11 cellular contexts compared by ENCODE assay signal in genomic region chr11:58243954-58244353, GRCh38. TPM values are rescaled to one million over a fixed set of nuclear protein-coding genes. Genes with fewer than 3 reads are reported as not detected.
"Had no signal": no experiment of that assay in that cellular context is flagged by ENCODE, and none has a peak within 500 bp of the region (broad histone marks: within the 10 kb centered on the region; RNA-seq: fewer than 3 reads in every experiment).

No MANE protein-coding gene starts in this region.

- H3K27ac Mint-ChIP-seq: IgD-negative memory B cell had no signal

- H3K27ac ChIP-seq: HL-60, KMS-11 had no signal

- H3K4me1 Mint-ChIP-seq: IgD-negative memory B cell had no signal

- H3K4me3 ChIP-seq: K562 had no signal

- H3K4me3 Mint-ChIP-seq: IgD-negative memory B cell had no signal

- DNase-seq: IMR-90, KBM-7, KG1 had no signal

- H3K4me2 ChIP-seq: KMS-11 had no signal

- FAIRE-seq: HepG2, HTR-8/SVneo, K562 had no signal

- ATAC-seq: HepG2, K562 had no signal

RNA-seq across cellular contexts. Expression of gene OR10Q1, which starts 15.2 kb away (rescaled TPM):
- total RNA-seq: HepG2, HT-29, HT1080, IMR-90, K562 had no signal
- polyA plus RNA-seq: IgD-negative memory B cell, K562 had no signal

RNA-seq across cellular contexts. Expression of gene OR10W1, which starts 24.1 kb away (rescaled TPM):
- total RNA-seq: HepG2, HT-29, HT1080, IMR-90, K562 had no signal
- polyA plus RNA-seq: HepG2, IgD-negative memory B cell, IMR-90, K562 had no signal

RNA-seq across cellular contexts. Expression of gene OR1S1, which starts 31.4 kb away (rescaled TPM):
- total RNA-seq: HepG2, HT-29, HT1080, IMR-90, K562 had no signal
- polyA plus RNA-seq: HepG2, IgD-negative memory B cell, IMR-90, K562 had no signal

RNA-seq across cellular contexts. Expression of gene OR1S2, which starts 40.0 kb away (rescaled TPM):
- total RNA-seq: HepG2, HT-29, HT1080, IMR-90, K562 had no signal
- polyA plus RNA-seq: HepG2, IgD-negative memory B cell, IMR-90, K562 had no signal

RNA-seq across cellular contexts. Expression of gene OR9Q2, which starts 55.1 kb away (rescaled TPM):
- total RNA-seq: HepG2, HT-29, HT1080, IMR-90, K562 had no signal
- polyA plus RNA-seq: HepG2, IgD-negative memory B cell, IMR-90, K562 had no signal
